Comparison of ENCODE assay signal across 8 cellular contexts in genomic region chr10:50326757-50327701, GRCh38.
DNase-seq lines count a peak whose midpoint lies in the region; ATAC-seq, FAIRE-seq and TF ChIP-seq lines count a peak whose summit lies in the region.

No MANE protein-coding gene starts in this region.

- POLR2A ChIA-PET in A549 (lab: Yijun Ruan, JAX) (no interaction called here), IMR-90 (lab: Charles Lee; ENCODE audit: unreplicated experiment) (no interaction called here)

- H3K27ac ChIP-seq in A549 (no peak overlapping the region), IMR-90 (ENCODE audit: insufficient read depth, low read length) (no peak overlapping the region)

- H4K5ac ChIP-seq in IMR-90 (ENCODE audit: low read depth, low read length), result peak overlapping the region; percentile 67

- no peak for TF ChIP-seq RAD21 in A549 (conservative IDR thresholded peaks at IDR 0.05 in 1 of 2, IDR thresholded peaks at IDR 0.05 in 1 of 2)
- TF ChIP-seq RAD21 in IMR-90 (IDR thresholded peaks at IDR 0.05; ENCODE audit: low read length), result no peak

- intact Hi-C loops in IMR-90 (cut with micrococcal nuclease), result loop anchor here (5.0 kb wide), 2 partner anchors 90 to 295 kb away; partner anchors contain the start of gene SGMS1

- H2BK5ac ChIP-seq in IMR-90 (ENCODE audit: low read depth, low read length, poor library complexity, severe bottlenecking), result peak overlapping the region; percentile 84

- peaks cover 2% of the 10 kb centered on the region; the same call in 1 of the 2 replicates for H3K9me1 ChIP-seq in IMR-90 (ENCODE audit: insufficient read depth, low read length)

- peak overlapping the region; percentile 27 for H3K4me3 Mint-ChIP-seq in chondrocyte (ENCODE audit: unreplicated experiment)
- peak overlapping the region; percentile 0 for H3K4me3 Mint-ChIP-seq in mesothelial cell of epicardium

- no peak overlapping the region for H2AK9ac ChIP-seq in IMR-90 (replicated peaks; ENCODE audit: low read depth, low read length, poor library complexity)

- CTCF ChIA-PET in A549 (lab: Yijun Ruan, JAX) (interaction anchor here (0.7 to 1.4 kb wide), 2 partner anchors 25 to 94 kb away, joined by 3 to 4 read pairs; no protein-coding TSS in a partner anchor), IMR-90 (lab: Yijun Ruan, JAX) (no interaction called here)

- peak overlapping the region; percentile 48 for H2BK120ac ChIP-seq in IMR-90 (ENCODE audit: low read depth, low read length)

- H3K27ac Mint-ChIP-seq in chondrocyte (ENCODE audit: unreplicated experiment) (peak overlapping the region; percentile 72), mesothelial cell of epicardium (peak overlapping the region; percentile 22)

- BruUV-seq in IMR-90 (replicated peaks; lab: Mats Ljungman, UMichigan), result no TSS peak

- H3K9ac ChIP-seq in IMR-90 (ENCODE audit: low read depth, low read length), result peak overlapping the region; percentile 53; the same call in 1 of the 2 replicates

- peak overlapping the region in 1 of 2 experiments; percentile 7; a peak in 1 of 4 replicates for H4K8ac ChIP-seq in IMR-90 (ENCODE audit: low read depth in 2 of 2, low read length in 2 of 2)

- no peak overlapping the region for H2AFZ ChIP-seq in IMR-90 (replicated peaks; ENCODE audit: low read length, poor library complexity)

- no peak for TF ChIP-seq CTCF in A549 (IDR thresholded peaks at IDR 0.05)
- TF ChIP-seq CTCF in IMR-90 (conservative IDR thresholded peaks at IDR 0.05; ENCODE audit: low read depth, low read length), result no peak
- no peak for TF ChIP-seq CTCF in chondrocyte (IDR thresholded peaks at IDR 0.05)
- no peak for TF ChIP-seq CTCF in mesothelial cell of epicardium (IDR thresholded peaks at IDR 0.05; ENCODE audit: unreplicated experiment)

- no peaks in the 10 kb centered on the region; the same call in 1 of the 2 replicates for H3K36me3 ChIP-seq in IMR-90 (ENCODE audit: control insufficient read depth, insufficient read depth, low read length)

- TF ChIP-seq POLR2A in A549 (IDR thresholded peaks at IDR 0.05; ENCODE audit: low read length), result no peak
- TF ChIP-seq POLR2A in IMR-90 (IDR thresholded peaks at IDR 0.05; ENCODE audit: low read depth, low read length), result no peak

- no peaks in the 10 kb centered on the region for H4K20me1 ChIP-seq in IMR-90 (ENCODE audit: insufficient read depth, low read length)

- no peak overlapping the region; the same call in 1 of the 2 replicates for H3K14ac ChIP-seq in IMR-90 (replicated peaks; ENCODE audit: low read depth, low read length)

- ATAC-seq in A549, result peak in 1 of 2 experiments; percentile 56; a peak in 3 of 6 replicates
- ATAC-seq in IMR-90 (ENCODE audit: low read depth), result peak; percentile 36
- no peak for ATAC-seq in GM21737 (IDR thresholded peaks at IDR 0.05; ENCODE audit: unreplicated experiment)

- H3K9me3 ChIP-seq in A549 (no peaks in the 10 kb centered on the region), IMR-90 (ENCODE audit: control insufficient read depth, insufficient read depth, low read length) (no peaks in the 10 kb centered on the region)

- H3K56ac ChIP-seq in IMR-90 (ENCODE audit: extremely low read depth, insufficient read depth, low read length), result no peak overlapping the region

- H3K18ac ChIP-seq in IMR-90 (ENCODE audit: low read depth, low read length), result peak overlapping the region; percentile 38; the same call in 1 of the 2 replicates

- H3K4ac ChIP-seq in IMR-90 (ENCODE audit: low read depth, low read length), result peak overlapping the region; percentile 46; the same call in 1 of the 2 replicates

- WGBS in A549 (ENCODE audit: missing lambda C conversion rate), result 63% methylated on average over 13 of the region's 13 CpGs
- 100% methylated on average over 1 of the region's 13 CpGs; no CpG with 5 or more reads in 1 of the 2 experiments for WGBS in IMR-90 (ENCODE audit: extremely low coverage in 2 of 2, insufficient read length in 1 of 2), 2 experiments

- TF ChIP-seq EP300 in A549 (IDR thresholded peaks at IDR 0.05), result no peak

- H3K4me2 ChIP-seq in A549 (peak overlapping the region; percentile 47), IMR-90 (ENCODE audit: low read depth, low read length) (peak overlapping the region; percentile 75)

- in situ Hi-C loops in IMR-90 (cut with MboI; ENCODE audit: low sequenced_read_pairs), result no loop called here
- in situ Hi-C loops in ACHN (cut with HindIII; ENCODE audit: low pct_ligation_motif_present, low pct_unique_long_range_greater_than_20kb, low sequenced_read_pairs), result no loop called here

- peaks cover 26% of the 10 kb centered on the region for H3K4me1 ChIP-seq in A549
- H3K4me1 ChIP-seq in IMR-90 (ENCODE audit: control insufficient read depth, insufficient read depth, low read length), result peaks cover 5% of the 10 kb centered on the region; the same call in 1 of the 2 replicates

- no peak for FAIRE-seq in A549 (lab: Jason Lieb, UNC)

- DNase-seq in A549 (ENCODE audit: low read depth in 1 of 2, low spot score in 1 of 2) (peak in 1 of 2 experiments; percentile 24), IMR-90 (peak; percentile 72), chondrocyte (ENCODE audit: low spot score) (no peak), mesothelial cell of epicardium (ENCODE audit: low spot score in 2 of 2, unreplicated experiment in 2 of 2) (no peak), SIG-M5 treated with dmso at 0.1 percent for 504 hours (lab: John Stamatoyannopoulos, UW; ENCODE audit: unreplicated experiment) (no peak), SKM-1 (lab: John Stamatoyannopoulos, UW; ENCODE audit: unreplicated experiment) (no peak), ACHN (no peak)

- H3K9me3 Mint-ChIP-seq in chondrocyte (ENCODE audit: low read depth), result no peaks in the 10 kb centered on the region
- H3K9me3 Mint-ChIP-seq in mesothelial cell of epicardium, result no peaks in the 10 kb centered on the region

- H4K91ac ChIP-seq in IMR-90 (ENCODE audit: insufficient read depth, low read depth, low read length), result no peak overlapping the region

- peaks cover 35% of the 10 kb centered on the region for H3K4me1 Mint-ChIP-seq in chondrocyte (ENCODE audit: low read depth)
- peaks cover 8% of the 10 kb centered on the region for H3K4me1 Mint-ChIP-seq in mesothelial cell of epicardium

- H3K4me3 ChIP-seq in A549 (no peak overlapping the region), IMR-90 (ENCODE audit: insufficient read depth, low read depth, low read length) (no peak overlapping the region)

- H3K79me1 ChIP-seq in IMR-90 (ENCODE audit: low read depth in 1 of 2, low read length in 2 of 2), result peaks cover 7 to 11% of the 10 kb centered on the region in 2 experiments

- H2BK20ac ChIP-seq in IMR-90 (ENCODE audit: low read depth, low read length), result peak overlapping the region; percentile 22; the same call in 1 of the 2 replicates

- 0 out of 2 replicates have a peak overlapping the region, but pooled peaks have one; percentile 29 for H2AK5ac ChIP-seq in IMR-90 (ENCODE audit: low read depth, low read length)

- no peaks in the 10 kb centered on the region for H3K27me3 ChIP-seq in IMR-90 (ENCODE audit: control insufficient read depth, insufficient read depth, low read length)

- H3K36me3 Mint-ChIP-seq in chondrocyte (ENCODE audit: low read depth) (no peaks in the 10 kb centered on the region), mesothelial cell of epicardium (no peaks in the 10 kb centered on the region)

- peak overlapping the region; percentile 62; the same call in 1 of the 3 replicates for H2BK15ac ChIP-seq in IMR-90 (ENCODE audit: low read depth, low read length)

- H3K23ac ChIP-seq in IMR-90 (ENCODE audit: low read depth, low read length), result peak overlapping the region; percentile 11; the same call in 1 of the 2 replicates

- dilution Hi-C loops in IMR-90 (cut with HindIII; ENCODE audit: low sequenced_read_pairs, unreplicated experiment), result no loop called here

- no peaks in the 10 kb centered on the region for H3K27me3 Mint-ChIP-seq in chondrocyte (ENCODE audit: low read depth)
- no peaks in the 10 kb centered on the region for H3K27me3 Mint-ChIP-seq in mesothelial cell of epicardium (ENCODE audit: low read depth)

TF ChIP-seq in A549, 52 proteins besides CTCF, POLR2A, EP300 and RAD21 (continues in another document):
- no peak for TF ChIP-seq RARB (CRISPR knock-in tag; IDR thresholded peaks at IDR 0.05)
- no peak for TF ChIP-seq EHF (CRISPR knock-in tag; IDR thresholded peaks at IDR 0.05)
- no peak for TF ChIP-seq HOXA7 (CRISPR knock-in tag; IDR thresholded peaks at IDR 0.05)
- TF ChIP-seq BHLHE40 (IDR thresholded peaks at IDR 0.05; ENCODE audit: low read depth, low read length), result no peak
- no peak for TF ChIP-seq NR3C1 (IDR thresholded peaks at IDR 0.05)

TF ChIP-seq in IMR-90, 13 proteins besides CTCF, POLR2A, EP300 and RAD21:
- TF ChIP-seq ELK1 (IDR thresholded peaks at IDR 0.05; ENCODE audit: borderline replicate concordance, low read depth, low read length) (no peak), RCOR1 (IDR thresholded peaks at IDR 0.05; ENCODE audit: insufficient replicate concordance, low read length) (no peak), SMC3 (IDR thresholded peaks at IDR 0.05; ENCODE audit: low read depth, low read length) (no peak), MAFK (IDR thresholded peaks at IDR 0.05; ENCODE audit: low read depth, low read length) (no peak), CEBPB (IDR thresholded peaks at IDR 0.05; ENCODE audit: low read depth, low read length) (no peak), CHD1 (IDR thresholded peaks at IDR 0.05; ENCODE audit: low read depth, low read length) (no peak), FOS (IDR thresholded peaks at IDR 0.05; ENCODE audit: low read depth, low read length) (no peak), MAZ (IDR thresholded peaks at IDR 0.05; ENCODE audit: borderline replicate concordance, low read depth, low read length) (no peak), NFE2L2 (IDR thresholded peaks at IDR 0.05; ENCODE audit: low read depth, low read length) (no peak), MXI1 (IDR thresholded peaks at IDR 0.05; ENCODE audit: borderline replicate concordance, low read depth, low read length) (no peak), BHLHE40 (IDR thresholded peaks at IDR 0.05; ENCODE audit: low read depth, low read length) (no peak), RFX5 (IDR thresholded peaks at IDR 0.05; ENCODE audit: low read depth, low read length) (no peak)
